18 cellular contexts compared by ENCODE assay signal in genomic region chr3:55511895-55512585, GRCh38. TPM values are rescaled to one million over a fixed set of nuclear protein-coding genes. Genes with fewer than 3 reads are reported as not detected.
A peak's percentile ranks its signal among the peaks of the same experiment; 100 is the strongest.
DNase-seq lines count a peak whose midpoint lies in the region; ATAC-seq, FAIRE-seq and TF ChIP-seq lines count a peak whose summit lies in the region.
"Had no signal": no experiment of that assay in that cellular context is flagged by ENCODE, and none has a peak within 500 bp of the region (broad histone marks: within the 10 kb centered on the region; RNA-seq: fewer than 3 reads in every experiment).

No MANE protein-coding gene starts in this region.

- no peak overlapping the region for H3K4me3 Mint-ChIP-seq in glutamatergic neuron (ENCODE audit: unreplicated experiment)
- H3K4me3 Mint-ChIP-seq: nephron progenitor cell had no signal

- no peaks in the 10 kb centered on the region for H3K9me3 ChIP-seq in right cardiac atrium (ENCODE audit: control insufficient read depth, low read length)
- H3K9me3 ChIP-seq in GM12878 (replicated peaks; ENCODE audit: control insufficient read depth, insufficient read depth, low read length): no peaks in the 10 kb centered on the region

- SMC1A ChIA-PET in GM12878 (lab: Charles Lee; ENCODE audit: uncharacterized antibody, unreplicated experiment): interaction anchor here (0.8 to 1.1 kb wide), 3 partner anchors 9 to 96 kb away, joined by 3 to 4 read pairs (median 3); no protein-coding TSS in a partner anchor

- no peak overlapping the region for H3K4me2 ChIP-seq in GM12878 (ENCODE audit: control insufficient read depth, insufficient read depth)

- no peak overlapping the region for H3K27ac Mint-ChIP-seq in glutamatergic neuron (ENCODE audit: unreplicated experiment)
- H3K27ac Mint-ChIP-seq: nephron progenitor cell had no signal

- no peaks in the 10 kb centered on the region for H3K36me3 Mint-ChIP-seq in glutamatergic neuron (ENCODE audit: unreplicated experiment)

- TF ChIP-seq POLR2A in GM12878 (IDR thresholded peaks at IDR 0.05; ENCODE audit: low read depth, low read length): no peak

- no peak for FAIRE-seq in GM12878 (lab: Jason Lieb, UNC)
- FAIRE-seq: GM12892 had no signal

- H3K27me3 Mint-ChIP-seq in glutamatergic neuron (ENCODE audit: unreplicated experiment): no peaks in the 10 kb centered on the region

- TF ChIP-seq EP300 in GM12878 (IDR thresholded peaks at IDR 0.05; ENCODE audit: borderline replicate concordance in 1 of 2, control insufficient read depth in 1 of 2, low read depth in 2 of 2, low read length in 2 of 2): no peak

- ATAC-seq in right cardiac atrium (peak; percentile 14 to 66), GM12878 (peak; percentile 49)

- CTCF ChIA-PET in GM12878 (lab: Yijun Ruan, JAX): no interaction called here

- 58% methylated on average over 7 of the region's 7 CpGs for WGBS in right cardiac atrium
- WGBS in GM12878 (ENCODE audit: insufficient coverage, insufficient replicate concordance, low lambda C conversion rate, missing lambda C conversion rate): 37% methylated on average over 7 of the region's 7 CpGs

- no peaks in the 10 kb centered on the region for H3K36me3 ChIP-seq in GM12878 (ENCODE audit: control insufficient read depth in 2 of 2, insufficient read depth in 2 of 2, low read length in 1 of 2)

- H3K9me3 Mint-ChIP-seq in glutamatergic neuron (ENCODE audit: unreplicated experiment): peaks cover 2% of the 10 kb centered on the region
- H3K9me3 Mint-ChIP-seq: nephron progenitor cell had no signal

- no peak for TF ChIP-seq RAD21 in GM12878 (IDR thresholded peaks at IDR 0.05; ENCODE audit: insufficient read depth, low read depth, low read length)

- no TSS peak for BruUV-seq in GM12878 (replicated peaks; lab: Mats Ljungman, UMichigan)

- H3K27ac ChIP-seq in right cardiac atrium (ENCODE audit: low read length) (no peak overlapping the region), GM12878 (ENCODE audit: control insufficient read depth, insufficient read depth) (no peak overlapping the region)

- intact Hi-C loops in right cardiac atrium (cut with DNase I): no loop called here
- intact Hi-C loops in cardiac septum (cut with DNase I): no loop called here
- intact Hi-C loops in GM12878 (cut with micrococcal nuclease; ENCODE audit: unreplicated experiment): loop anchor here (5.0 kb wide), 1 partner anchor 95 kb away; no protein-coding TSS in a partner anchor

- H3K27me3 ChIP-seq in right cardiac atrium (ENCODE audit: control insufficient read depth, insufficient read depth) (no peaks in the 10 kb centered on the region), GM12878 (replicated peaks in 1 of 2; ENCODE audit: control insufficient read depth in 2 of 2, insufficient read depth in 2 of 2, low read length in 1 of 2) (peaks cover 0 to 2% of the 10 kb centered on the region in 2 experiments; a peak in 1 of 4 replicates)

- no peak overlapping the region for H3K9ac ChIP-seq in GM12878 (ENCODE audit: control insufficient read depth, insufficient read depth, low read length)

- H3K4me3 ChIP-seq in right cardiac atrium (ENCODE audit: low read length): no peak overlapping the region
- H3K4me3 ChIP-seq in GM12878: no peak overlapping the region

- POLR2A ChIA-PET in GM12878 (lab: Charles Lee): no interaction called here

- H2AFZ ChIP-seq in GM12878 (ENCODE audit: control insufficient read depth, low read depth, low read length): no peak overlapping the region

- in situ Hi-C loops in GM12878 (cut with MboI): no loop called here

- H3K4me1 ChIP-seq in right cardiac atrium (ENCODE audit: control insufficient read depth, insufficient read depth, low read length) (no peaks in the 10 kb centered on the region), GM12878 (ENCODE audit: control insufficient read depth, insufficient read depth, low read length) (no peaks in the 10 kb centered on the region)

- TF ChIP-seq CTCF in GM12878 (IDR thresholded peaks at IDR 0.05 in 2 of 3, conservative IDR thresholded peaks at IDR 0.05 in 1 of 3; ENCODE audit: control insufficient read depth in 2 of 3, extremely low read depth in 1 of 3, insufficient read depth in 1 of 3, low read depth in 3 of 3, low read length in 3 of 3): no peak
- no peak for TF ChIP-seq CTCF in glutamatergic neuron (IDR thresholded peaks at IDR 0.05; ENCODE audit: partially characterized antibody, unreplicated experiment)

- H3K4me1 Mint-ChIP-seq in glutamatergic neuron (ENCODE audit: low read depth, unreplicated experiment): peaks cover 4% of the 10 kb centered on the region

- RAD21 ChIA-PET in GM12878 (lab: Charles Lee; ENCODE audit: unreplicated experiment): no interaction called here

- H4K20me1 ChIP-seq in GM12878 (ENCODE audit: control insufficient read depth, insufficient read depth): no peaks in the 10 kb centered on the region

- no peaks in the 10 kb centered on the region for H3K79me2 ChIP-seq in GM12878 (ENCODE audit: control insufficient read depth, insufficient read depth, low read length)

- DNase-seq in right cardiac atrium (no peak), cardiac septum (ENCODE audit: low spot score) (no peak), GM12878 (ENCODE audit: low read depth, low spot score) (no peak), iris pigment epithelial cell (ENCODE audit: low read depth) (peak; percentile 79), activated gamma-delta T cell treated with Interleukin-2 at 50 U/mL for 16 hours (no peak), NCI-H1417 treated with DMSO at 0.1 percent for 48 hours (lab: John Stamatoyannopoulos, UW) (no peak), glutamatergic neuron (no peak), NCI-H69 (lab: John Stamatoyannopoulos, UW) (no peak)
- DNase-seq: activated CD4-positive, alpha-beta T cell treated with anti-CD3 and anti-CD28 coated beads, Interleukin-2, amount 50 U/mL, for 48 hours; activated effector memory CD4-positive, alpha-beta T cell treated with anti-CD3 and anti-CD28 coated beads, Interleukin-2, amount 50 U/mL, for 16 hours; cerebellar nuclear complex; DMS 273 treated with DMSO at 0.1 percent for 48 hours; NCI-H446 treated with DMSO at 0.1 percent for 48 hours; nephron progenitor cell; stimulated activated CD4-positive, alpha-beta T cell treated with anti-CD3 and anti-CD28 coated beads, Interleukin-12 subunit alpha, Interleukin-12 subunit beta, amount 100 ng/mL, for 4 hours; T-helper 2 cell had no signal

TF ChIP-seq in GM12878, 131 proteins besides CTCF, POLR2A, EP300 and RAD21 (continues in another document):
- TF ChIP-seq NR2C2 (IDR thresholded peaks at IDR 0.05; ENCODE audit: borderline replicate concordance, control insufficient read depth, insufficient read length, low read depth) (no peak), KLF5 (IDR thresholded peaks at IDR 0.05; ENCODE audit: partially characterized antibody) (no peak), PML (IDR thresholded peaks at IDR 0.05; ENCODE audit: low read length) (no peak), YBX1 (IDR thresholded peaks at IDR 0.05) (no peak), FOXM1 (IDR thresholded peaks at IDR 0.05; ENCODE audit: low read depth, low read length) (no peak), ZBED1 (IDR thresholded peaks at IDR 0.05; ENCODE audit: borderline replicate concordance) (no peak), NFYA (IDR thresholded peaks at IDR 0.05; ENCODE audit: borderline replicate concordance, low read depth, low read length) (no peak), EZH2 (IDR thresholded peaks at IDR 0.05; ENCODE audit: borderline replicate concordance, control insufficient read depth, low read depth, low read length) (no peak), CREB1 (IDR thresholded peaks at IDR 0.05; ENCODE audit: low read depth) (no peak), CBX3 (IDR thresholded peaks at IDR 0.05; ENCODE audit: borderline replicate concordance, low read depth) (no peak), POLR2AphosphoS5 (IDR thresholded peaks at IDR 0.05; ENCODE audit: low read length) (no peak), ASH2L (IDR thresholded peaks at IDR 0.05; ENCODE audit: borderline replicate concordance, low read depth) (no peak), MYC (IDR thresholded peaks at IDR 0.05; ENCODE audit: insufficient read depth, insufficient read length, insufficient replicate concordance, low read length, severe bottlenecking) (no peak)
- TF ChIP-seq, protein P1, sequence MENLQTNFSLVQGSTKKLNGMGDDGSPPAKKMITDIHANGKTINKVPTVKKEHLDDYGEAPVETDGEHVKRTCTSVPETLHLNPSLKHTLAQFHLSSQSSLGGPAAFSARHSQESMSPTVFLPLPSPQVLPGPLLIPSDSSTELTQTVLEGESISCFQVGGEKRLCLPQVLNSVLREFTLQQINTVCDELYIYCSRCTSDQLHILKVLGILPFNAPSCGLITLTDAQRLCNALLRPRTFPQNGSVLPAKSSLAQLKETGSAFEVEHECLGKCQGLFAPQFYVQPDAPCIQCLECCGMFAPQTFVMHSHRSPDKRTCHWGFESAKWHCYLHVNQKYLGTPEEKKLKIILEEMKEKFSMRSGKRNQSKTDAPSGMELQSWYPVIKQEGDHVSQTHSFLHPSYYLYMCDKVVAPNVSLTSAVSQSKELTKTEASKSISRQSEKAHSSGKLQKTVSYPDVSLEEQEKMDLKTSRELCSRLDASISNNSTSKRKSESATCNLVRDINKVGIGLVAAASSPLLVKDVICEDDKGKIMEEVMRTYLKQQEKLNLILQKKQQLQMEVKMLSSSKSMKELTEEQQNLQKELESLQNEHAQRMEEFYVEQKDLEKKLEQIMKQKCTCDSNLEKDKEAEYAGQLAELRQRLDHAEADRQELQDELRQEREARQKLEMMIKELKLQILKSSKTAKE (IDR thresholded peaks at IDR 0.05; ENCODE audit: low read depth, poor library complexity, severe bottlenecking): no peak

RNA-seq across cellular contexts. Expression of gene WNT5A, which starts 24.9 kb away (rescaled TPM):
- total RNA-seq in right cardiac atrium (10 to 100 TPM in 3 of 4 donors, 1 to 10 TPM in 1; 3.6 to 13.0 (median 11.3) TPM), cardiac septum (0.92 TPM), GM12878 (2014; rRNA removed) (0.27 and 0.34 TPM in 2 replicates), GM12878 (2014; rRNA removed; fragmentation: Illumina TruSeq; extraction: Trizol) (0.32 and 0.45 TPM in 2 replicates), GM12878 (2021) (1.1 and 1.7 TPM in 2 replicates), glutamatergic neuron (ENCODE audit: unreplicated experiment) (0.76 TPM)
- polyA plus RNA-seq in right cardiac atrium (2.6 TPM), GM12878 (2011; rRNA removed) (2.8 and 3.6 TPM in 2 replicates), GM12878 (2014; fragmentation: Illumina TruSeq; extraction: Trizol) (0.48 TPM in 2 replicates), GM12878 (2014; fragmentation: Nextera tagmentation; extraction: Ambion mirVana) (under 1 TPM; 0.11 TPM), GM12878 (2014; rRNA removed) (0.42 and 0.82 TPM in 2 replicates), GM12878 (2016; fragmentation: Nextera tagmentation; extraction: Ambion mirVana) (under 1 TPM; 0.06 to 0.09 TPM)
- total RNA-seq in GM12878 (2013; cell fraction: nucleolus; rRNA removed): 6.3 and 7.8 TPM in 2 replicates
- polyA plus RNA-seq in GM12878 (2011; ENCODE audit: low read depth): 0.13 TPM
- polyA plus RNA-seq in GM12878 (2011; cell fraction: cytosol; rRNA removed): 2.7 and 4.0 TPM in 2 replicates
- polyA plus RNA-seq in GM12878 (2011; cell fraction: nucleus; rRNA removed): 11.6 and 12.0 TPM in 2 replicates
- 0.35 and 1.1 TPM in 2 replicates for polyA plus RNA-seq in GM12878 (2012)
- polyA minus RNA-seq in GM12878 (2011; rRNA and poly(A)+ RNA removed): 3.9 and 8.4 TPM in 2 replicates
- polyA minus RNA-seq in GM12878 (2011; cell fraction: cytosol; rRNA and poly(A)+ RNA removed): 2.9 and 3.9 TPM in 2 replicates
- 4.0 and 4.9 TPM in 2 replicates for polyA minus RNA-seq in GM12878 (2011; cell fraction: nucleus; rRNA and poly(A)+ RNA removed)
- total RNA-seq: HT-29 had no signal
